ENCODE assay signal across 18 cellular contexts in genomic region chr7:45052011-45052410, GRCh38. TPM values are rescaled to one million over a fixed set of nuclear protein-coding genes. Genes with fewer than 3 reads are reported as not detected.
A peak's percentile ranks its signal among the peaks of the same experiment; 100 is the strongest.
DNase-seq lines count a peak whose midpoint lies in the region; ATAC-seq and TF ChIP-seq lines count a peak whose summit lies in the region.
"Had no signal": no experiment of that assay in that cellular context is flagged by ENCODE, and none has a peak within 500 bp of the region (broad histone marks: within the 10 kb centered on the region; RNA-seq: fewer than 3 reads in every experiment).

No MANE protein-coding gene starts in this region.

- H3K79me2 ChIP-seq in trophoblast cell (ENCODE audit: control insufficient read depth, insufficient read depth, low read length, poor library complexity): no peaks in the 10 kb centered on the region

- no peak overlapping the region for H3K4me3 Mint-ChIP-seq in activated CD8-positive, alpha-beta T cell treated with anti-CD3 and anti-CD28 coated beads for 36 hours
- no peak overlapping the region for H3K4me3 Mint-ChIP-seq in activated CD8-positive, alpha-beta T cell treated with anti-CD3 and anti-CD28 coated beads, Interleukin-2, amount 10 ng/mL, durations not matched to agents 7 days and 5 days
- no peak overlapping the region for H3K4me3 Mint-ChIP-seq in activated B cell treated with CpG ODN at 0.5 μM for 24 hours
- H3K4me3 Mint-ChIP-seq: nephron progenitor cell had no signal

- peak overlapping the region; percentile 92 for H3K23ac ChIP-seq in trophoblast cell (ENCODE audit: low read length)

- no peak overlapping the region for H3K9ac ChIP-seq in trophoblast cell (ENCODE audit: low read length)

- H3K14ac ChIP-seq in trophoblast cell (ENCODE audit: low read length): no peak overlapping the region

- H3K4me2 ChIP-seq in trophoblast cell (ENCODE audit: low read length): no peak overlapping the region

- POLR2A ChIA-PET in activated CD8-positive, alpha-beta T cell treated with anti-CD3 and anti-CD28 coated beads for 36 hours (lab: Charles Lee): interaction anchor here (1.2 to 1.4 kb wide), 2 partner anchors 60 to 67 kb away, joined by 3 read pairs; no protein-coding TSS in a partner anchor
- POLR2A ChIA-PET in activated CD8-positive, alpha-beta T cell treated with anti-CD3 and anti-CD28 coated beads, Interleukin-2, amount 10 ng/mL, durations not matched to agents 7 days and 5 days (lab: Charles Lee): no interaction called here
- POLR2A ChIA-PET in activated B cell treated with CpG ODN at 0.5 μM for 24 hours (lab: Charles Lee): no interaction called here

- H2BK5ac ChIP-seq in trophoblast cell (ENCODE audit: low read depth, low read length, poor library complexity): no peak overlapping the region

- no peak overlapping the region for H2AK5ac ChIP-seq in trophoblast cell (ENCODE audit: low read length)

- H3K27me3 Mint-ChIP-seq in activated CD8-positive, alpha-beta T cell treated with anti-CD3 and anti-CD28 coated beads for 36 hours: no peaks in the 10 kb centered on the region
- H3K27me3 Mint-ChIP-seq in activated CD8-positive, alpha-beta T cell treated with anti-CD3 and anti-CD28 coated beads, Interleukin-2, amount 10 ng/mL, durations not matched to agents 7 days and 5 days (ENCODE audit: low read depth): no peaks in the 10 kb centered on the region
- H3K27me3 Mint-ChIP-seq in activated B cell treated with CpG ODN at 0.5 μM for 24 hours: no peaks in the 10 kb centered on the region

- TF ChIP-seq CTCF in activated CD8-positive, alpha-beta T cell treated with anti-CD3 and anti-CD28 coated beads for 36 hours (IDR thresholded peaks at IDR 0.05): no peak
- no peak for TF ChIP-seq CTCF in activated B cell treated with CpG ODN at 0.5 μM for 24 hours (IDR thresholded peaks at IDR 0.05)

- no peak overlapping the region for H4K8ac ChIP-seq in trophoblast cell (ENCODE audit: low read depth, low read length)

- peaks cover 24% of the 10 kb centered on the region for H3K36me3 Mint-ChIP-seq in activated CD8-positive, alpha-beta T cell treated with anti-CD3 and anti-CD28 coated beads for 36 hours (ENCODE audit: low read depth)
- H3K36me3 Mint-ChIP-seq in activated CD8-positive, alpha-beta T cell treated with anti-CD3 and anti-CD28 coated beads, Interleukin-2, amount 10 ng/mL, durations not matched to agents 7 days and 5 days (ENCODE audit: low read depth): peaks cover 62% of the 10 kb centered on the region
- peaks cover 65% of the 10 kb centered on the region for H3K36me3 Mint-ChIP-seq in activated B cell treated with CpG ODN at 0.5 μM for 24 hours (ENCODE audit: low read depth)

- no peaks in the 10 kb centered on the region for H3K9me3 Mint-ChIP-seq in activated CD8-positive, alpha-beta T cell treated with anti-CD3 and anti-CD28 coated beads for 36 hours
- no peaks in the 10 kb centered on the region for H3K9me3 Mint-ChIP-seq in activated CD8-positive, alpha-beta T cell treated with anti-CD3 and anti-CD28 coated beads, Interleukin-2, amount 10 ng/mL, durations not matched to agents 7 days and 5 days (ENCODE audit: insufficient read depth)
- no peaks in the 10 kb centered on the region for H3K9me3 Mint-ChIP-seq in activated B cell treated with CpG ODN at 0.5 μM for 24 hours

- no peak overlapping the region for H4K91ac ChIP-seq in trophoblast cell (ENCODE audit: low read depth, low read length)

- CTCF ChIA-PET in activated CD8-positive, alpha-beta T cell treated with anti-CD3 and anti-CD28 coated beads for 36 hours (lab: Charles Lee): no interaction called here
- CTCF ChIA-PET in activated CD8-positive, alpha-beta T cell treated with anti-CD3 and anti-CD28 coated beads, Interleukin-2, amount 10 ng/mL, durations not matched to agents 7 days and 5 days (lab: Charles Lee): no interaction called here
- CTCF ChIA-PET in activated B cell treated with CpG ODN at 0.5 μM for 24 hours (lab: Charles Lee): no interaction called here

- no peaks in the 10 kb centered on the region for H3K79me1 ChIP-seq in trophoblast cell (ENCODE audit: low read length)

- peaks cover 2% of the 10 kb centered on the region for H3K9me3 ChIP-seq in trophoblast cell (ENCODE audit: insufficient read depth, low read depth, low read length)
- H3K9me3 ChIP-seq: uterus had no signal

- peaks cover 6 to 19% of the 10 kb centered on the region in 2 experiments for H3K36me3 ChIP-seq in trophoblast cell (ENCODE audit: control insufficient read depth in 1 of 2, insufficient read depth in 2 of 2, low read length in 2 of 2)
- H3K36me3 ChIP-seq: uterus had no signal

- no peaks in the 10 kb centered on the region for H3K4me1 ChIP-seq in trophoblast cell (ENCODE audit: control insufficient read depth in 1 of 2, insufficient read depth in 2 of 2, low read length in 2 of 2)
- H3K4me1 ChIP-seq: uterus had no signal

- H3K18ac ChIP-seq in trophoblast cell (ENCODE audit: low read length): no peak overlapping the region

- no peak overlapping the region for H3K27ac ChIP-seq in trophoblast cell (ENCODE audit: low read depth, low read length)
- H3K27ac ChIP-seq: coronary artery, uterus had no signal

- WGBS in trophoblast cell (ENCODE audit: extremely low coverage, insufficient coverage, insufficient read length): no CpG with 5 or more reads among the region's 3 CpGs

- ATAC-seq in activated CD8-positive, alpha-beta T cell treated with anti-CD3 and anti-CD28 coated beads for 36 hours: no peak
- ATAC-seq in activated CD8-positive, alpha-beta T cell treated with anti-CD3 and anti-CD28 coated beads, Interleukin-2, amount 10 ng/mL, durations not matched to agents 7 days and 5 days: no peak
- no peak for ATAC-seq in activated B cell treated with CpG ODN at 0.5 μM for 24 hours (ENCODE audit: low read depth)
- no peak for ATAC-seq in HG03045 (IDR thresholded peaks at IDR 0.05; ENCODE audit: unreplicated experiment)
- ATAC-seq: HCT116; stimulated activated naive CD8-positive, alpha-beta T cell treated with anti-CD3 and anti-CD28 coated beads, Interleukin-15, Interleukin-2, amounts not matched to agents 100 U/mL and 50 U/mL, for 24 hours had no signal

- no peak overlapping the region for H2BK12ac ChIP-seq in trophoblast cell (ENCODE audit: low read length)

- H3K4ac ChIP-seq in trophoblast cell (ENCODE audit: low read depth, low read length): no peak overlapping the region

- peak overlapping the region; percentile 1 for H3K27ac Mint-ChIP-seq in activated CD8-positive, alpha-beta T cell treated with anti-CD3 and anti-CD28 coated beads for 36 hours
- H3K27ac Mint-ChIP-seq in activated CD8-positive, alpha-beta T cell treated with anti-CD3 and anti-CD28 coated beads, Interleukin-2, amount 10 ng/mL, durations not matched to agents 7 days and 5 days: no peak overlapping the region
- peak overlapping the region; percentile 14 for H3K27ac Mint-ChIP-seq in activated B cell treated with CpG ODN at 0.5 μM for 24 hours
- H3K27ac Mint-ChIP-seq: nephron progenitor cell had no signal

- H2AFZ ChIP-seq in trophoblast cell (ENCODE audit: insufficient read depth, low read length, poor library complexity): no peak overlapping the region

- H3K4me3 ChIP-seq in trophoblast cell (ENCODE audit: low read depth, low read length): no peak overlapping the region
- H3K4me3 ChIP-seq: coronary artery, uterus had no signal

- peaks cover 44% of the 10 kb centered on the region for H3K4me1 Mint-ChIP-seq in activated CD8-positive, alpha-beta T cell treated with anti-CD3 and anti-CD28 coated beads for 36 hours (ENCODE audit: low read depth)
- H3K4me1 Mint-ChIP-seq in activated CD8-positive, alpha-beta T cell treated with anti-CD3 and anti-CD28 coated beads, Interleukin-2, amount 10 ng/mL, durations not matched to agents 7 days and 5 days (ENCODE audit: low read depth): peaks cover 17% of the 10 kb centered on the region
- H3K4me1 Mint-ChIP-seq in activated B cell treated with CpG ODN at 0.5 μM for 24 hours: peaks cover 59% of the 10 kb centered on the region
- H3K4me1 Mint-ChIP-seq: nephron progenitor cell had no signal

- no peak overlapping the region for H4K12ac ChIP-seq in trophoblast cell (ENCODE audit: low read depth, low read length)

- H3K27me3 ChIP-seq in trophoblast cell (ENCODE audit: insufficient read depth, low read length): no peaks in the 10 kb centered on the region
- H3K27me3 ChIP-seq: uterus had no signal

- intact Hi-C loops in activated CD8-positive, alpha-beta T cell treated with anti-CD3 and anti-CD28 coated beads for 36 hours (cut with micrococcal nuclease): no loop called here
- intact Hi-C loops in activated B cell treated with CpG ODN at 0.5 μM for 24 hours (cut with micrococcal nuclease): no loop called here

- H2BK120ac ChIP-seq in trophoblast cell (ENCODE audit: insufficient read depth, low read length, poor library complexity): no peak overlapping the region

- DNase-seq in activated CD8-positive, alpha-beta T cell treated with anti-CD3 and anti-CD28 coated beads for 36 hours: no peak
- no peak for DNase-seq in activated CD8-positive, alpha-beta T cell treated with anti-CD3 and anti-CD28 coated beads, Interleukin-2, amount 10 ng/mL, durations not matched to agents 7 days and 5 days
- DNase-seq in DMS 273 (lab: John Stamatoyannopoulos, UW; ENCODE audit: unreplicated experiment): peak; percentile 92
- DNase-seq in activated B cell treated with CpG ODN at 0.5 μM for 24 hours: no peak
- DNase-seq in trophoblast cell: no peak
- DNase-seq in cerebellum (ENCODE audit: low spot score): no peak
- no peak for DNase-seq in stimulated activated CD8-positive, alpha-beta memory T cell treated with anti-CD3 and anti-CD28 coated beads, Interleukin-4, amount 100 ng/mL, for 48 hours
- DNase-seq: activated CD4-positive, alpha-beta T cell treated with anti-CD3 and anti-CD28 coated beads, Interleukin-2, amount 50 U/mL, for 48 hours; activated effector memory CD4-positive, alpha-beta T cell treated with Interleukin-2 at 50 U/mL for 16 hours; erythroblast; NCI-H1417 treated with DMSO at 0.1 percent for 48 hours; NCI-H526; nephron progenitor cell; stimulated activated naive CD8-positive, alpha-beta T cell treated with anti-CD3 and anti-CD28 coated beads, Interleukin-15, Interleukin-2, amounts not matched to agents 100 U/mL and 50 U/mL, for 24 hours; uterus had no signal

RNA-seq across cellular contexts. Expression of gene NACAD, which starts 36.8 kb away (rescaled TPM):
- total RNA-seq in activated CD8-positive, alpha-beta T cell treated with anti-CD3 and anti-CD28 coated beads for 36 hours: under 1 TPM; 0.31 to 0.50 TPM
- under 1 TPM; 0.05 to 0.16 TPM for total RNA-seq in activated CD8-positive, alpha-beta T cell treated with anti-CD3 and anti-CD28 coated beads, Interleukin-2, amount 10 ng/mL, durations not matched to agents 7 days and 5 days
- total RNA-seq in activated B cell treated with CpG ODN at 0.5 μM for 24 hours (0.33 and 0.93 TPM in 2 replicates), cerebellum (6.8 TPM)
- polyA plus RNA-seq in trophoblast cell (2013): 6.1 and 6.3 TPM in 2 replicates

RNA-seq across cellular contexts. Expression of gene CCM2, which starts 52.0 kb away (rescaled TPM):
- 10 to 100 TPM; 72.3 to 77.5 TPM for total RNA-seq in activated CD8-positive, alpha-beta T cell treated with anti-CD3 and anti-CD28 coated beads for 36 hours
- total RNA-seq in activated CD8-positive, alpha-beta T cell treated with anti-CD3 and anti-CD28 coated beads, Interleukin-2, amount 10 ng/mL, durations not matched to agents 7 days and 5 days: 10 to 100 TPM; 99.6 to 99.9 TPM
- total RNA-seq in activated B cell treated with CpG ODN at 0.5 μM for 24 hours: 83.8 and 89.0 TPM in 2 replicates
- polyA plus RNA-seq in trophoblast cell (2013): 25.9 and 26.5 TPM in 2 replicates
- total RNA-seq in cerebellum: 18.8 TPM

RNA-seq across cellular contexts. Expression of gene TBRG4, which starts 59.5 kb away (rescaled TPM):
- 100 to 1,000 TPM; 197 TPM for total RNA-seq in activated CD8-positive, alpha-beta T cell treated with anti-CD3 and anti-CD28 coated beads for 36 hours
- 100 to 1,000 TPM; 133 to 137 TPM for total RNA-seq in activated CD8-positive, alpha-beta T cell treated with anti-CD3 and anti-CD28 coated beads, Interleukin-2, amount 10 ng/mL, durations not matched to agents 7 days and 5 days
- total RNA-seq in activated B cell treated with CpG ODN at 0.5 μM for 24 hours: 109 and 128 TPM in 2 replicates
- polyA plus RNA-seq in trophoblast cell (2013): 51.4 and 52.2 TPM in 2 replicates
- total RNA-seq in cerebellum: 46.4 TPM
